17 cellular contexts compared by ENCODE assay signal in the genomic region with DNA sequence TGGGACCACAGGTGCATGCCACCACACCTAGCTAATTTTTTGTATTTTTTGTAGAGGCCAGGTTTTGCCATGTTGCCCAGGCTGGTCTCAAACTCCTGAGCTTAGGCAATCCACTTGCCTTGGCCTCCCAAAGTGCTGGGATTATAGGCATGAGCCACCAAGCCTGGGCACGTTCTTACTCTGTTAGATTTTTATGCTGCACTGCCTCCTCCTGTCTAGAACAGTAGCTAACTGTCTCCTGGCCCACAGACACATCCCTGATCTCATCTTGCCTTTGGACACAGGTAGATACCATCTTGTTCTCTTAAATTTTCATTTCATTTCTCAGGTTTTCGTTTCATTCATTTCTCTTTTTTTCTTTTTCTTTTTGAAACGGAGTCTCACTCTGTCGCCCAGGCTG. TPM values are rescaled to one million over a fixed set of nuclear protein-coding genes. Genes with fewer than 3 reads are reported as not detected.
DNase-seq lines count a peak whose midpoint lies in the region; ATAC-seq, FAIRE-seq and TF ChIP-seq lines count a peak whose summit lies in the region.
"Had no signal": no experiment of that assay in that cellular context is flagged by ENCODE, and none has a peak within 500 bp of the region (broad histone marks: within the 10 kb centered on the region; RNA-seq: fewer than 3 reads in every experiment).

No MANE protein-coding gene starts in this region.

- no peaks in the 10 kb centered on the region for H4K20me1 ChIP-seq in keratinocyte (ENCODE audit: control insufficient read depth, extremely low read depth, insufficient read depth, low read length)

- no peaks in the 10 kb centered on the region for H3K9me1 ChIP-seq in keratinocyte (ENCODE audit: control insufficient read depth, extremely low read depth, insufficient read depth, low read length)

- H3K4me1 ChIP-seq in keratinocyte (ENCODE audit: control insufficient read depth, extremely low read depth, insufficient read depth, low read length) = no peaks in the 10 kb centered on the region
- H3K4me1 ChIP-seq: testis had no signal

- H3K36me3 ChIP-seq in keratinocyte (ENCODE audit: control insufficient read depth in 2 of 2, extremely low read depth in 1 of 2, insufficient read depth in 2 of 2, low read length in 2 of 2) = peaks cover 0 to 9% of the 10 kb centered on the region in 2 experiments
- peaks cover 21% of the 10 kb centered on the region for H3K36me3 ChIP-seq in WERI-Rb-1

- no peak overlapping the region for H3K9ac ChIP-seq in keratinocyte (ENCODE audit: control insufficient read depth, extremely low read depth, insufficient read depth, low read length)

- peak; percentile 22 for TF ChIP-seq CTCF in GM10266 (IDR thresholded peaks at IDR 0.05; ENCODE audit: control insufficient read depth, insufficient read depth, low read depth, missing control alignments)
- TF ChIP-seq CTCF in keratinocyte (optimal IDR thresholded peaks at IDR 0.05 in 1 of 3, IDR thresholded peaks at IDR 0.05 in 1 of 3, conservative IDR thresholded peaks at IDR 0.05 in 1 of 3; ENCODE audit: extremely low read depth in 1 of 3, insufficient read depth in 2 of 3, low read length in 3 of 3) = peak; percentile 38 to 66 (median 51)
- TF ChIP-seq CTCF in WERI-Rb-1 (IDR thresholded peaks at IDR 0.05; ENCODE audit: low read depth, low read length) = no peak

- no peak overlapping the region for H2AFZ ChIP-seq in keratinocyte (ENCODE audit: control insufficient read depth, low read length)

- H3K27me3 ChIP-seq in keratinocyte (ENCODE audit: control insufficient read depth, extremely low read depth, insufficient read depth, low read length) (no peaks in the 10 kb centered on the region), WERI-Rb-1 (ENCODE audit: insufficient read depth, low read depth, severe bottlenecking) (no peaks in the 10 kb centered on the region)
- H3K27me3 ChIP-seq: testis had no signal

- dilution Hi-C loops in keratinocyte (cut with MboI; ENCODE audit: extremely low pct_ligation_motif_present, low sequenced_read_pairs) = no loop called here

- H3K79me2 ChIP-seq in keratinocyte (ENCODE audit: control insufficient read depth, insufficient read depth, low read length) = no peaks in the 10 kb centered on the region

- H3K4me2 ChIP-seq in keratinocyte (ENCODE audit: control insufficient read depth, extremely low read depth, insufficient read depth, low read depth, low read length) = no peak overlapping the region

- H3K9me3 ChIP-seq in keratinocyte (ENCODE audit: control insufficient read depth, low read depth, low read length) = no peaks in the 10 kb centered on the region
- no peaks in the 10 kb centered on the region for H3K9me3 ChIP-seq in WERI-Rb-1 (ENCODE audit: severe bottlenecking)
- H3K9me3 ChIP-seq: testis had no signal

- H3K27ac ChIP-seq in keratinocyte (ENCODE audit: control insufficient read depth, insufficient read depth, low read length) (no peak overlapping the region), WERI-Rb-1 (no peak overlapping the region)
- H3K27ac ChIP-seq: C4-2B, testis had no signal

- no peak for ATAC-seq in HG02610 (IDR thresholded peaks at IDR 0.05; ENCODE audit: unreplicated experiment)
- ATAC-seq: activated T-helper 17 cell treated with anti-CD3 and anti-CD28 coated beads, Interleukin-2, amount 50 U/mL, for 72 hours had no signal

- DNase-seq in GM10266 (ENCODE audit: extremely low spot score) (no peak), HCEC 1CT (peak; percentile 10), amniotic epithelial cell (ENCODE audit: low read depth) (peak; percentile 32), keratinocyte (ENCODE audit: low read depth, low spot score) (peak; percentile 11), WERI-Rb-1 (no peak)
- no peak for DNase-seq in activated effector memory CD4-positive, alpha-beta T cell treated with Interleukin-2 at 50 U/mL for 16 hours
- DNase-seq: activated CD4-positive, alpha-beta memory T cell treated with anti-CD3 and anti-CD28 coated beads, Interleukin-2, amount 10 ng/mL, durations not matched to agents 7 days and 5 days; amniotic stem cell; head of caudate nucleus; mesenchymal stem cell; NCI-H1417; NCI-H2227 treated with DMSO at 0.1 percent for 48 hours; retina; testis had no signal

- no peak for FAIRE-seq in keratinocyte (lab: Jason Lieb, UNC)

- H3K4me3 ChIP-seq in keratinocyte (ENCODE audit: control insufficient read depth in 2 of 3, extremely low read depth in 1 of 3, insufficient read depth in 2 of 3, low read depth in 1 of 3, low read length in 3 of 3) (no peak overlapping the region), WERI-Rb-1 (ENCODE audit: low read depth, low read length) (no peak overlapping the region)
- H3K4me3 ChIP-seq: testis had no signal

RNA-seq across cellular contexts. Expression of a gene that starts 41.1 kb away (rescaled TPM):
- 34.8 to 59.3 TPM (median 49.6 TPM) in 3 replicates for polyA plus RNA-seq in keratinocyte
- polyA plus RNA-seq in keratinocyte (2011; ENCODE audit: low read depth) = 12.2 TPM
- 42.6 and 53.8 TPM in 2 replicates for polyA plus RNA-seq in keratinocyte (2011; cell fraction: cytosol; rRNA removed)
- 28.3 and 30.6 TPM in 2 replicates for polyA plus RNA-seq in keratinocyte (2011; cell fraction: nucleus; rRNA removed)
- 24.3 and 62.5 TPM in 2 replicates for polyA plus RNA-seq in keratinocyte (2012; ENCODE audit: low replicate concordance)
- polyA minus RNA-seq in keratinocyte = 20.2 to 27.9 TPM (median 23.3 TPM) in 3 replicates
- polyA minus RNA-seq in keratinocyte (2011; cell fraction: cytosol; rRNA and poly(A)+ RNA removed) = 21.7 TPM
- 5.5 and 8.2 TPM in 2 replicates for polyA minus RNA-seq in keratinocyte (2011; cell fraction: nucleus; rRNA and poly(A)+ RNA removed)

Comparison
In these comparisons a context has a peak if more than half of its experiments do, and no peak if none do; other contexts are left out.
1. DNase-seq: peak in HCEC 1CT (single experiment), amniotic epithelial cell (single experiment) and keratinocyte (single experiment); none in GM10266 (single experiment), WERI-Rb-1 (single experiment) and activated effector memory CD4-positive, alpha-beta T cell treated with Interleukin-2 at 50 U/mL for 16 hours (single experiment).